Comparison of ENCODE assay signal across 20 cellular contexts in the genomic region with DNA sequence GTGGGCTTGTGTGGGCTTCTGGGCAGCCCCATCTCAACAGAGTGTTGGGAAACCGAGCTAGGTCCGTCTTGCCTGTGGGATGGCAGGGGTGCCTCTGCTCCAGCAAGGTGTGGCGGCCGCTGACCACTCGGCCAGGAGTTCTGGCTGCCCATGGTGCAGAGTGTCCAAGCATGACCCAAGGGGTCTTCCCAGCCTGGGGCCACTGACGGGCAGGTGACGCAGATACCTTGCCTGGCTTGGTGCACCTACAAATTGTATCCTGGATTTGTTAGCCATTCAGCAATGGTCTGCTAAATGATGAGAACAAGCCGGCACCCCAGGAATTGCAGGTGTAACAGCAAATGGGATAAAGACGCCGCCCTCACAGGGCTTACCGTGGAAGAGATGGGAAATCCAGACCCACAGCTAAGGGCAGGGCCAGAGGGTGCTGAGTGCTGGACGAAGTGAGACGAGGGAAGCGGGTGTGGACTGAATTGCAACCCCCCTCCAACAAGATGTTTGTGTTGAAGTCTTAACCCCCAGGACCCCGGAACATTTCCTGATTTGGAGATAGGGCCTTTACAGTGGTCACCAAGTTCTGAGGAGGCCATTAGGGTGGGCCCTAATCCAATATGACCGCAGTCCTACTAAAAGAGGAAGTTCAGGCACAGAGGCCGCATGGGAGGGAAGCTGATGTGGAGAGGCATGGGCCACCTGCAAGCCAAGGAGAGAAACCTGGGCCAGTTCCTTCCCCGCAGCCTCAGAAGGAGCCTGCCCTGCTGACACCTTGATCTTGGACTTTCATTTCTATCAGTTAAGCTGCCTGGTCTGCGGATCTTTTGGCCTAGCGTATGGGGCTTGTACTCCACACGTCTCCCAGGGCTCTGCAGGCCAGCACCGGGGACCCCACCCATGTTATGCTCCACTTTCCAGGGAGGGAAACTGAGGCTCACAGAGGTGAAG. TPM values are rescaled to one million over a fixed set of nuclear protein-coding genes. Genes with fewer than 3 reads are reported as not detected.
A peak's percentile ranks its signal among the peaks of the same experiment; 100 is the strongest.
DNase-seq lines count a peak whose midpoint lies in the region; ATAC-seq, FAIRE-seq and TF ChIP-seq lines count a peak whose summit lies in the region.
"Had no signal": no experiment of that assay in that cellular context is flagged by ENCODE, and none has a peak within 500 bp of the region (broad histone marks: within the 10 kb centered on the region; RNA-seq: fewer than 3 reads in every experiment).

No MANE protein-coding gene starts in this region.

- H3K4me3 ChIP-seq in HUES64 (ENCODE audit: low read length) (no peak overlapping the region), SJCRH30 (no peak overlapping the region), kidney (ENCODE audit: low read length in 2 of 2) (no peak overlapping the region), thyroid gland (replicated peaks in 1 of 3) (no peak overlapping the region)
- H3K4me3 ChIP-seq: cardiac muscle cell had no signal

- H3K27me3 ChIP-seq in HUES64 (ENCODE audit: insufficient read depth, low read length) (0 out of 2 replicates have a peak, but pooled peaks cover 5% of the 10 kb centered on the region), SJCRH30 (no peaks in the 10 kb centered on the region), thyroid gland (no peaks in the 10 kb centered on the region)
- H3K27me3 ChIP-seq: cardiac muscle cell, foreskin keratinocyte had no signal

- H3K27ac ChIP-seq in HUES64 (ENCODE audit: low read depth, low read length), result peak overlapping the region; percentile 5; the same call in 1 of the 2 replicates
- peak overlapping the region; percentile 76 for H3K27ac ChIP-seq in SJCRH30
- H3K27ac ChIP-seq in kidney (ENCODE audit: low read depth in 2 of 2, low read length in 2 of 2), result no peak overlapping the region
- peak overlapping the region in 2 of 3 donors; percentile 13 to 41 for H3K27ac ChIP-seq in thyroid gland
- H3K27ac ChIP-seq: cardiac muscle cell, foreskin keratinocyte had no signal

- H3K4me1 ChIP-seq in HUES64 (ENCODE audit: insufficient read depth, low read length) (peaks cover 46% of the 10 kb centered on the region), SJCRH30 (peaks cover 72% of the 10 kb centered on the region), kidney (ENCODE audit: control insufficient read depth in 1 of 2, insufficient read depth in 1 of 2, low read depth in 1 of 2, low read length in 2 of 2) (peaks cover 10 to 12% of the 10 kb centered on the region in 2 donors), thyroid gland (peaks cover 0 to 13% of the 10 kb centered on the region in 2 donors)

- no peak for ATAC-seq in HG02642 (IDR thresholded peaks at IDR 0.05; ENCODE audit: poor library complexity, unreplicated experiment)
- ATAC-seq in stimulated activated naive CD8-positive, alpha-beta T cell treated with anti-CD3 and anti-CD28 coated beads, Interleukin-15, Interleukin-2, amounts not matched to agents 100 U/mL and 50 U/mL, for 24 hours, result no peak
- ATAC-seq: T-helper 17 cell had no signal

- no peak for TF ChIP-seq CTCF in kidney (IDR thresholded peaks at IDR 0.05; ENCODE audit: borderline replicate concordance, extremely low read depth, insufficient read depth)
- no peak for TF ChIP-seq CTCF in thyroid gland (IDR thresholded peaks at IDR 0.05)

- no peak overlapping the region for H3K9ac ChIP-seq in HUES64 (ENCODE audit: low read depth, low read length)
- H3K9ac ChIP-seq in kidney (ENCODE audit: low read length in 2 of 2), result no peak overlapping the region

- H3K36me3 ChIP-seq in HUES64 (ENCODE audit: insufficient read depth, low read length) (no peaks in the 10 kb centered on the region), SJCRH30 (no peaks in the 10 kb centered on the region), kidney (ENCODE audit: control insufficient read depth in 1 of 2, insufficient read depth in 2 of 2, low read length in 2 of 2) (no peaks in the 10 kb centered on the region), thyroid gland (no peaks in the 10 kb centered on the region)
- H3K36me3 ChIP-seq: cardiac muscle cell had no signal

- intact Hi-C loops in kidney (cut with DNase I) (no loop called here), thyroid gland (cut with DNase I) (loop anchor here (10.0 kb wide), 1 partner anchor 302 kb away; no protein-coding TSS in a partner anchor)

- WGBS in HUES64, result 92% methylated on average over 22 of the region's 22 CpGs
- 87 to 91% methylated on average over 18 to 22 of the region's 22 CpGs for WGBS in thyroid gland, 2 donors

- FAIRE-seq in kidney (lab: Jason Lieb, UNC), result no peak
- FAIRE-seq: H54 had no signal

- DNase-seq in SJCRH30 (no peak), kidney (peak; percentile 55), thyroid gland (no peak), DMS79 treated with DMSO at 0.1 percent for 48 hours (lab: John Stamatoyannopoulos, UW) (no peak), GM19238 (ENCODE audit: insufficient read length, low spot score) (no peak)
- DNase-seq in stimulated activated naive CD8-positive, alpha-beta T cell treated with anti-CD3 and anti-CD28 coated beads, Interleukin-15, Interleukin-2, amounts not matched to agents 100 U/mL and 50 U/mL, for 24 hours, result no peak
- DNase-seq: activated CD4-positive, alpha-beta T cell treated with anti-CD3 and anti-CD28 coated beads, Interleukin-2, amount 10 ng/mL, durations not matched to agents 24 days and 14 days; NCI-H510A; nucleus accumbens; stimulated activated naive B cell treated with anti-CD40 and anti-IgM and Interleukin-4, amounts not matched to agents 10 μg/mL and 1 μg/mL and 100 μg/mL, for 72 hours; T-helper 17 cell had no signal

- no peak for TF ChIP-seq POLR2A in thyroid gland (IDR thresholded peaks at IDR 0.05)

- no peaks in the 10 kb centered on the region for H3K9me3 ChIP-seq in HUES64 (ENCODE audit: insufficient read depth, low read depth, low read length)
- no peaks in the 10 kb centered on the region for H3K9me3 ChIP-seq in SJCRH30 (replicated peaks)
- H3K9me3 ChIP-seq in kidney (ENCODE audit: control insufficient read depth in 1 of 2, low read length in 2 of 2), result no peaks in the 10 kb centered on the region
- no peaks in the 10 kb centered on the region for H3K9me3 ChIP-seq in thyroid gland

RNA-seq across cellular contexts. Expression of gene LINC01488, which starts 45.2 kb away (rescaled TPM):
- not detected for polyA plus RNA-seq in HUES64 (2013, experiment 1 of 2)
- polyA plus RNA-seq in HUES64 (2013, experiment 2 of 2), result not detected
- not detected in 2 replicates for total RNA-seq in SJCRH30 (2014; rRNA removed; shearing (Covaris generic))
- total RNA-seq in kidney (not detected), thyroid gland (not detected)
- polyA plus RNA-seq in kidney (ENCODE audit: insufficient read depth, low read depth, low replicate concordance), result not detected
- total RNA-seq: activated CD4-positive, alpha-beta T cell treated with anti-CD3 and anti-CD28 coated beads, Interleukin-2, amount 10 ng/mL, durations not matched to agents 24 days and 14 days; foreskin keratinocyte; mesothelial cell of epicardium; RPMI7951; T-helper 17 cell; urinary bladder had no signal
- polyA plus RNA-seq: BJ, foreskin keratinocyte had no signal

Comparison
In these comparisons a context has a peak if more than half of its experiments do, and no peak if none do; other contexts are left out.
1. H3K27ac ChIP-seq: peak in HUES64 (single experiment), SJCRH30 (single experiment) and thyroid gland (2 of 3); none in kidney (0 of 2).